Comparison of ENCODE assay signal across 8 cellular contexts in the genomic region with DNA sequence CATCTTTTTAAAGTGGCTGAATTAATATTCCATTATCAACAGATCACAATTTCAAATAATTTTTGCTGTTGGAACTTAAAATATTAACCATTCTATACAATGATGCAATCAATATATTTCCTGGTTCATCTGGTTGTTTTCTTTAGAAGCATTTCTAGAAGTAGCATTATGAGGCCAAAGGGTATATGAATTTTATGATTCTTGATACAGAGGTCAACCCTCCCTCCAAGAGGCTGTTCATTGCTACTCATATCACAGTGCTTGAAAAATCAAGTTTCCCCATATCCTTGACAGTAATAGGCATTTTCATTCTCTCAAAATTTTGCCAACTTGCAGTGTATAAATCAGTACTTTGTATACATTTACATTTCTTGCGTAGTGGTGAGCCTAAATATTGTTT.
"Had no signal": no experiment of that assay in that cellular context is flagged by ENCODE, and none has a peak within 500 bp of the region (broad histone marks: within the 10 kb centered on the region; RNA-seq: fewer than 3 reads in every experiment).

No MANE protein-coding gene starts in this region.

- H3K4me3 ChIP-seq: GM12878 had no signal

- FAIRE-seq: G401.6, GM12878, GM12891, GM12892, GM18507, GM19239 had no signal

- DNase-seq: GDM1, GF-D8 had no signal

- ATAC-seq: GM12878 had no signal
